Comparison of ENCODE assay signal across 8 cellular contexts in the genomic region with DNA sequence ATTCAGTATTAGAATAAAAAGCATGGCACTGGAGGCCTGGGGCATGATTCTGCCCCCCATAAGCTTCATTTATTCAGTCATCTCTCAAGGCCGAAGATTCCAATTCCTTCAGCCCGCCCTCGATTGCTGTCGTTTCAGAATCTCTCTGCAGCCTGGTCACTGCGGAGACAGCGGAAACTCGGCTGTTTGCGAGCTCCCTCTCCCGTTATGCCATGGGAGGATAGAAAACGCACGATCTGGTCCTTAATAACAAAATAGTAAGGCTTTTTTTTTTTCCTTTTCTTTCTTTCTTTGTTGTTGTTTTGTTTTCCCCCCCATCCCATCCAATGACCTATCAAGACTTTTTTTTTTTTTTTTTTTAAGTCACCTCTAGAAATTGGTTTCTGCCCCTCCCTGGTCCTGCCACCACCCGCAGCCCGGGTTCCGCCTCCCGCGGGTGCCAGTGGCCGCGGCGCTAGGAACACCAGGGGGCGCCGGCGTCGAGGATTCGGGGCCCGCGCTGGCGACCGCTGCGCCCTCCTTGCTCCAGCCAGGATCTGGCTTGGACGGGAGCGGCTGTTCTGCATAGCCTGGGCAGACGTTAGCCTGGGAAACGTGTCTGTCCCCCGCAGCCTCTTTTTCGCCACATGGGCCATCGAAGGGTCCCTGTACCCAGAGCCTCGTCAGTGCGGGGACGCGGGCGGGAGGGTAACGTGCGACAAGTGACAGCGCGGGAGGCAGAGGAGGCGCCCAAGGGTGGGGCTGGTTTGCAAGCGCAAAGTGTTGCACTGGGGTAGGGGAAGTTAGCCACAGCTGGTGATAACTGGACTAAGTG. TPM values are rescaled to one million over a fixed set of nuclear protein-coding genes. Genes with fewer than 3 reads are reported as not detected.
DNase-seq lines count a peak whose midpoint lies in the region; ATAC-seq and TF ChIP-seq lines count a peak whose summit lies in the region.

No MANE protein-coding gene starts in this region.

- H3K18ac ChIP-seq in H9 (ENCODE audit: insufficient read length, low read depth, low read length) = no peak overlapping the region

- H4K8ac ChIP-seq in H9 (replicated peaks; ENCODE audit: insufficient read length, low read depth, low read length) = no peak overlapping the region

- H3K4me3 ChIP-seq in MM.1S (ENCODE audit: low read length) (peak overlapping the region; percentile 52; the same call in 1 of the 2 replicates), heart left ventricle (peak overlapping the region in 8 of 12 donors; percentile 25 to 49 (median 34))

- H2AFZ ChIP-seq in H9 (ENCODE audit: low read length) (no peak overlapping the region), MM.1S (ENCODE audit: low read length) (peak overlapping the region; percentile 92)

- no peak overlapping the region for H3T11ph ChIP-seq in H9 (ENCODE audit: low read length)

- no peaks in the 10 kb centered on the region for H3K23me2 ChIP-seq in H9 (ENCODE audit: insufficient read length, low read depth, low read length, poor library complexity, severe bottlenecking)

- H3K27me3 ChIP-seq in H9 (ENCODE audit: insufficient read depth, low read length) (no peaks in the 10 kb centered on the region), MM.1S (replicated peaks; ENCODE audit: insufficient read depth, low read length) (no peaks in the 10 kb centered on the region), heart left ventricle (peaks cover 0 to 42% (median 11%) of the 10 kb centered on the region in 9 donors)

- H3K4me3 Mint-ChIP-seq in H9 (peak overlapping the region; percentile 31 to 56; a peak in 3 of 5 replicates), progenitor cell of endocrine pancreas (ENCODE audit: low read depth) (peak overlapping the region; percentile 37)
- peak overlapping the region; percentile 46 for H3K4me3 Mint-ChIP-seq in activated naive CD8-positive, alpha-beta T cell

- H2BK5ac ChIP-seq in H9 (ENCODE audit: insufficient read length, low read length) = no peak overlapping the region

- H3K9me3 Mint-ChIP-seq in H9 (no peaks in the 10 kb centered on the region), progenitor cell of endocrine pancreas (ENCODE audit: low read depth) (no peaks in the 10 kb centered on the region)
- H3K9me3 Mint-ChIP-seq in activated naive CD8-positive, alpha-beta T cell (ENCODE audit: low read depth) = no peaks in the 10 kb centered on the region

- H3K4me1 Mint-ChIP-seq in H9 (peaks cover 0 to 3% of the 10 kb centered on the region in 2 experiments; a peak in 1 of 4 replicates), progenitor cell of endocrine pancreas (ENCODE audit: low read depth) (no peaks in the 10 kb centered on the region)
- H3K4me1 Mint-ChIP-seq in activated naive CD8-positive, alpha-beta T cell (ENCODE audit: low read depth) = no peaks in the 10 kb centered on the region

- DNase-seq in EH (ENCODE audit: low read depth) = peak; percentile 67
- DNase-seq in H9 = peak; percentile 76
- peak; percentile 64 for DNase-seq in MM.1S
- DNase-seq in SKM-1 (lab: John Stamatoyannopoulos, UW; ENCODE audit: unreplicated experiment) = peak; percentile 61
- peak; percentile 63 to 88 (median 75) for DNase-seq in heart left ventricle
- DNase-seq in progenitor cell of endocrine pancreas (ENCODE audit: low spot score, unreplicated experiment) = peak; percentile 79
- peak; percentile 65 for DNase-seq in ureter (ENCODE audit: low spot score)

- H2BK120ac ChIP-seq in H9 (ENCODE audit: low read depth, low read length, poor library complexity, severe bottlenecking) = no peak overlapping the region

- H3K27ac Mint-ChIP-seq in H9 (no peak overlapping the region), progenitor cell of endocrine pancreas (no peak overlapping the region)
- no peak overlapping the region for H3K27ac Mint-ChIP-seq in activated naive CD8-positive, alpha-beta T cell

- TF ChIP-seq CTCF in H9 (conservative IDR thresholded peaks at IDR 0.05) (peak; percentile 88), MM.1S (IDR thresholded peaks at IDR 0.05; ENCODE audit: low read length) (peak; percentile 82), heart left ventricle (IDR thresholded peaks at IDR 0.05) (peak; percentile 72 to 92 (median 79)), progenitor cell of endocrine pancreas (IDR thresholded peaks at IDR 0.05; ENCODE audit: unreplicated experiment) (peak; percentile 90)

- H3K9ac ChIP-seq in H9 (ENCODE audit: extremely low read depth, insufficient read length, low read length) (no peak overlapping the region), MM.1S (ENCODE audit: low read length) (no peak overlapping the region)

- ATAC-seq in heart left ventricle = peak; percentile 58 to 99 (median 96)

- H3F3A ChIP-seq in MM.1S (ENCODE audit: insufficient read depth, low read length) = no peaks in the 10 kb centered on the region

- peak overlapping the region; percentile 38 for H3K4me2 ChIP-seq in H9 (ENCODE audit: insufficient read depth, insufficient read length, low read length)
- peak overlapping the region; percentile 95 for H3K4me2 ChIP-seq in MM.1S (ENCODE audit: low read depth, low read length)

- no peaks in the 10 kb centered on the region for H3K36me3 Mint-ChIP-seq in H9 (ENCODE audit: insufficient read depth in 1 of 3, low read depth in 3 of 3)
- H3K36me3 Mint-ChIP-seq in activated naive CD8-positive, alpha-beta T cell = no peaks in the 10 kb centered on the region
- H3K36me3 Mint-ChIP-seq in progenitor cell of endocrine pancreas (ENCODE audit: insufficient read depth) = no peaks in the 10 kb centered on the region

- no peak overlapping the region for H3K56ac ChIP-seq in H9 (ENCODE audit: insufficient read length, low read depth, low read length)

- intact Hi-C loops in heart left ventricle (cut with DNase I) = loop anchor here (1.0 to 10.0 kb wide), 7 partner anchors 60 to 516 kb away; no protein-coding TSS in a partner anchor

- H3K27ac ChIP-seq in H9 (ENCODE audit: insufficient read length, low read depth, low read length) (no peak overlapping the region), MM.1S (ENCODE audit: low read length) (no peak overlapping the region), heart left ventricle (no peak overlapping the region)

- WGBS in H9 (ENCODE audit: extremely low coverage, insufficient read length, low lambda C conversion rate) = no CpG with 5 or more reads among the region's 47 CpGs
- WGBS in heart left ventricle, 4 donors = 2 to 3% (median 3%) methylated on average over 43 to 47 of the region's 47 CpGs

- H4K5ac ChIP-seq in H9 (ENCODE audit: insufficient read length, low read depth, low read length) = no peak overlapping the region

- H3K9me3 ChIP-seq in H9 (ENCODE audit: control insufficient read depth, low read depth, low read length) = no peaks in the 10 kb centered on the region
- H3K9me3 ChIP-seq in MM.1S (replicated peaks; ENCODE audit: insufficient read depth, low read length) = no peaks in the 10 kb centered on the region
- no peaks in the 10 kb centered on the region for H3K9me3 ChIP-seq in heart left ventricle

- no peak overlapping the region for H3K14ac ChIP-seq in H9 (ENCODE audit: insufficient read depth, low read length)

- no peak overlapping the region for H4K91ac ChIP-seq in H9 (ENCODE audit: insufficient read length, low read depth, low read length)

- H2AK5ac ChIP-seq in H9 (ENCODE audit: insufficient read length, low read length) = no peak overlapping the region

- H3K79me1 ChIP-seq in H9 (ENCODE audit: insufficient read depth, low read depth, low read length, poor library complexity, severe bottlenecking) = no peaks in the 10 kb centered on the region

- no peaks in the 10 kb centered on the region for H3K9me2 ChIP-seq in MM.1S (replicated peaks; ENCODE audit: insufficient read depth, low read length)

- no peak for TF ChIP-seq POLR2A in heart left ventricle (IDR thresholded peaks at IDR 0.05)

- H3K79me2 ChIP-seq in H9 (ENCODE audit: insufficient read depth, low read length) (no peaks in the 10 kb centered on the region), MM.1S (ENCODE audit: low read length) (no peaks in the 10 kb centered on the region)

- no peak overlapping the region for H3K23ac ChIP-seq in H9 (ENCODE audit: insufficient read length, low read depth, low read length)

- no peak overlapping the region for H2BK20ac ChIP-seq in H9 (ENCODE audit: low read depth, low read length, poor library complexity, severe bottlenecking)

- H4K20me1 ChIP-seq in H9 (ENCODE audit: control insufficient read depth, insufficient read depth, insufficient read length) (no peaks in the 10 kb centered on the region), MM.1S (ENCODE audit: insufficient read depth, low read length) (no peaks in the 10 kb centered on the region)

- H3K27me3 Mint-ChIP-seq in H9 (ENCODE audit: low read depth) (peaks cover 70% of the 10 kb centered on the region), progenitor cell of endocrine pancreas (peaks cover 62% of the 10 kb centered on the region)
- H3K27me3 Mint-ChIP-seq in activated naive CD8-positive, alpha-beta T cell = peaks cover 28% of the 10 kb centered on the region

- H3K4ac ChIP-seq in H9 (ENCODE audit: low read depth, low read length) = no peak overlapping the region

- no peak overlapping the region for H2BK12ac ChIP-seq in H9 (ENCODE audit: insufficient read length, low read depth, low read length)

- H3K4me1 ChIP-seq in H9 (ENCODE audit: insufficient read depth, low read length) = no peaks in the 10 kb centered on the region
- no peaks in the 10 kb centered on the region for H3K4me1 ChIP-seq in MM.1S (ENCODE audit: low read length)
- peaks cover 0 to 10% (median 4%) of the 10 kb centered on the region in 12 donors for H3K4me1 ChIP-seq in heart left ventricle

- no peaks in the 10 kb centered on the region for H3K36me3 ChIP-seq in MM.1S (replicated peaks; ENCODE audit: insufficient read depth, low read length)
- H3K36me3 ChIP-seq in heart left ventricle = no peaks in the 10 kb centered on the region

- H2BK15ac ChIP-seq in H9 (ENCODE audit: low read depth, low read length) = no peak overlapping the region

RNA-seq across cellular contexts. Expression of gene CPLX4, which starts 10.0 kb away (rescaled TPM):
- total RNA-seq in H9 (2021) (not detected in 2 replicates), heart left ventricle (not detected), progenitor cell of endocrine pancreas (not detected in 2 replicates), ureter (not detected)
- not detected for polyA plus RNA-seq in heart left ventricle

RNA-seq across cellular contexts. Expression of gene RAX, which starts 35.2 kb away (rescaled TPM):
- total RNA-seq in H9 (2021) (0.37 TPM in 1 of 2 replicates, not detected in the other), heart left ventricle (not detected), progenitor cell of endocrine pancreas (not detected in 2 replicates), ureter (not detected)
- polyA plus RNA-seq in heart left ventricle = not detected

RNA-seq across cellular contexts. Expression of gene LMAN1, which starts 50.7 kb away (rescaled TPM):
- total RNA-seq in H9 (2021) (61.1 and 63.6 TPM in 2 replicates), heart left ventricle (10 to 100 TPM; 48.6 to 72.9 (median 66.8) TPM), progenitor cell of endocrine pancreas (78.2 and 79.2 TPM in 2 replicates), ureter (88.5 TPM)
- 10 to 100 TPM; 16.5 to 50.5 TPM for polyA plus RNA-seq in heart left ventricle
